In the genomic region with DNA sequence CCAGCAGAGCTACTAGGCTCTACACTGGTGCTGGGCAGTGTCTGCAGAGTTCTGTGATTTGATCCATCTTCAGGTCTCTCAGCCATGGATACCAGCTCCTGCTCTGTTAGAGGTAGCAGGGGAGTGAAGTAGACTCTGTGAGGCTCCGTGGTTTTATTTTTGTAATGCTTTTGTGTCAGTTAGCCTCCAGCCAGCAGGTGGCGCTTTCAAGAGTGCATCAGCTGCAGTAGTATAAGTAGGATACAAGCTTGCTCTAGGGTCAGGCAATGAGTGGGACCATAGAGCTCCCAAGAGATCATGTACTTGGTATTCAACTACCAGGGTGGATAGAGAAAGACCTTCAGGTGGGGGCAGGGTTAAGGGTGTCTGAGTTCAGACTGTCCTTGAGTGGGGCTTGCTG, we compare ENCODE assay signal across 11 cellular contexts.
DNase-seq lines count a peak whose midpoint lies in the region; ATAC-seq and TF ChIP-seq lines count a peak whose summit lies in the region.
"Had no signal": no experiment of that assay in that cellular context is flagged by ENCODE, and none has a peak within 500 bp of the region (broad histone marks: within the 10 kb centered on the region; RNA-seq: fewer than 3 reads in every experiment).

No MANE protein-coding gene starts in this region.

- H3K36me3 ChIP-seq in neuronal stem cell (replicated peaks in 1 of 2; ENCODE audit: control insufficient read depth in 2 of 2, insufficient read depth in 2 of 2, low read length in 2 of 2): no peaks in the 10 kb centered on the region
- H3K36me3 ChIP-seq: gastrocnemius medialis, MG63 had no signal

- H3K4me1 ChIP-seq in neuronal stem cell (ENCODE audit: control insufficient read depth in 2 of 2, insufficient read depth in 1 of 2, low read depth in 1 of 2, low read length in 2 of 2): no peaks in the 10 kb centered on the region
- H3K4me1 ChIP-seq: gastrocnemius medialis had no signal

- no peak overlapping the region for H4K91ac ChIP-seq in neuronal stem cell (ENCODE audit: low read depth, low read length, poor library complexity)

- DNase-seq in GM13977 (ENCODE audit: low spot score): no peak
- peak; percentile 1 for DNase-seq in activated CD4-positive, alpha-beta T cell treated with anti-CD3 and anti-CD28 coated beads, Interleukin-2, amount 50 U/mL, for 1 hour
- DNase-seq in neuronal stem cell (ENCODE audit: low spot score): no peak
- DNase-seq in HK-2 (ENCODE audit: unreplicated experiment): no peak
- DNase-seq: gastrocnemius medialis, MG63, naive B cell had no signal

- H3K14ac ChIP-seq in neuronal stem cell (ENCODE audit: low read length): no peak overlapping the region

- H3K79me1 ChIP-seq in neuronal stem cell (ENCODE audit: low read depth, low read length): no peaks in the 10 kb centered on the region

- H3K4me3 ChIP-seq in neuronal stem cell (ENCODE audit: low read length in 2 of 2): no peak overlapping the region
- H3K4me3 ChIP-seq: gastrocnemius medialis, MG63, SK-N-MC had no signal

- ATAC-seq in HG02759 (IDR thresholded peaks at IDR 0.05; ENCODE audit: unreplicated experiment): peak; percentile 73
- no peak for ATAC-seq in GM19324 (IDR thresholded peaks at IDR 0.05; ENCODE audit: low FRiP score, unreplicated experiment)
- no peak for ATAC-seq in GM21526 (IDR thresholded peaks at IDR 0.05; ENCODE audit: low FRiP score, unreplicated experiment)
- ATAC-seq: gastrocnemius medialis had no signal

- no peak overlapping the region for H3K18ac ChIP-seq in neuronal stem cell (ENCODE audit: low read length)

- H3K9me3 ChIP-seq in neuronal stem cell (replicated peaks in 1 of 2; ENCODE audit: control insufficient read depth in 2 of 2, insufficient read depth in 1 of 2, low read depth in 1 of 2, low read length in 2 of 2): no peaks in the 10 kb centered on the region
- H3K9me3 ChIP-seq: gastrocnemius medialis, MG63 had no signal

- no peak overlapping the region for H3K23ac ChIP-seq in neuronal stem cell (ENCODE audit: low read depth, low read length, poor library complexity)

- H2BK15ac ChIP-seq in neuronal stem cell (ENCODE audit: low read length): no peak overlapping the region

- WGBS in neuronal stem cell (ENCODE audit: extremely low coverage in 2 of 2, insufficient read length in 2 of 2, insufficient replicate concordance in 1 of 2), 2 donors: no CpG with 5 or more reads among the region's 2 CpGs

- no peak overlapping the region for H3K27ac ChIP-seq in neuronal stem cell (replicated peaks; ENCODE audit: low read length)
- H3K27ac ChIP-seq: gastrocnemius medialis, SK-N-MC had no signal

- no peak overlapping the region for H3K4me2 ChIP-seq in neuronal stem cell (ENCODE audit: insufficient read depth, low read length, poor library complexity, severe bottlenecking)

- H2AFZ ChIP-seq in neuronal stem cell (ENCODE audit: low read length): peak overlapping the region; percentile 64

- H3K27me3 ChIP-seq in neuronal stem cell (ENCODE audit: control insufficient read depth in 3 of 3, insufficient read depth in 3 of 3, low read depth in 1 of 3, low read length in 3 of 3): no peaks in the 10 kb centered on the region
- H3K27me3 ChIP-seq: gastrocnemius medialis, MG63 had no signal

- H2BK12ac ChIP-seq in neuronal stem cell (ENCODE audit: low read length): no peak overlapping the region

- H4K8ac ChIP-seq in neuronal stem cell (ENCODE audit: low read depth, low read length): no peak overlapping the region

- no peak overlapping the region for H3K4ac ChIP-seq in neuronal stem cell (ENCODE audit: low read length)

- in situ Hi-C loops in GM13977 (cut with MboI; ENCODE audit: low pct_unique_long_range_greater_than_20kb, low sequenced_read_pairs, unreplicated experiment): no loop called here

- no peak overlapping the region for H2BK120ac ChIP-seq in neuronal stem cell (ENCODE audit: low read depth, low read length)

- no peak overlapping the region for H3K9ac ChIP-seq in neuronal stem cell (ENCODE audit: low read depth, low read length, poor library complexity)

- TF ChIP-seq CTCF in GM13977 (IDR thresholded peaks at IDR 0.05; ENCODE audit: extremely low read depth, insufficient read depth, missing control alignments): peak; percentile 51

- H2BK5ac ChIP-seq in neuronal stem cell (ENCODE audit: low read length): no peak overlapping the region

- no peak overlapping the region for H2AK5ac ChIP-seq in neuronal stem cell (ENCODE audit: low read depth, low read length)
